ENCODE assay signal across 2 cellular contexts in the genomic region with DNA sequence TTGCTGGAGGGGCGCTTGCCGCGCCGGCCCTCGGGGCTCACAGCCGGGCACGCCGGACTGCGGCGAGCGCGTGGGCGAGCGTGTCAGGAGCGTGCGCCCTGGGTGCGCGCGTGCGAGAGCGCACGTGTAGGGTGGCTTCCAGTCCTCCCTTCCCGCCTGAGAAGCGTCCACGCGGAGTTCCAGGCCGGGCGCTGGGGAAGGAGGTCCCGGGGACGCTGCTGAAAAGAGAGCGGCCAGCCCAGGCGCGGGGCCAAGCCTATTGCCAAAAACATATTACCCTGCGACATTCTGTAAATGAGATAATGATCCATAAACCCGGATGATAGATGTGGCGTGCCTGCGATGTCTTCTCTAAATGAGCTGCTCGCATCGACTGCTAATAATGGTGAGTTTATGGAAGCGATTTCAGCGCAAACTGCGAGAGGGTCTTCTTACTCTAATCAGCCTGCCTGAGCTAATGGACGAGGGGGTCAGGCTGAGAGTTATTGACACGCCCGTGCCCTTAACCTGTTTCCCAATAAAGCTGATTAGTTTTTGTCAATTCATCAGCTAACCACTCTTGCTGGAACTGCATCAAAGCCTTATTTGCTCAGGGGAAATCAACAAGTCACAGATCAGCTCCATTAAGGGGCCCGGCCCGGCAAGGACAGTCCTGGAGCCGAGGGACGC.
A peak's percentile ranks its signal among the peaks of the same experiment; 100 is the strongest.
TF ChIP-seq lines count a peak whose summit lies in the region.

No MANE protein-coding gene starts in this region.

TF ChIP-seq in SK-N-SH, 30 proteins besides CTCF, POLR2A, EP300 and RAD21 (continued from another document):
- TF ChIP-seq RCOR1 (IDR thresholded peaks at IDR 0.05; ENCODE audit: low read length) = no peak
- TF ChIP-seq JUND (IDR thresholded peaks at IDR 0.05) = no peak
- peak; percentile 39; the same call in 1 of the 2 replicates for TF ChIP-seq EZH2phosphoT487 (IDR thresholded peaks at IDR 0.05; ENCODE audit: borderline replicate concordance, low read depth)
- TF ChIP-seq, protein P1, sequence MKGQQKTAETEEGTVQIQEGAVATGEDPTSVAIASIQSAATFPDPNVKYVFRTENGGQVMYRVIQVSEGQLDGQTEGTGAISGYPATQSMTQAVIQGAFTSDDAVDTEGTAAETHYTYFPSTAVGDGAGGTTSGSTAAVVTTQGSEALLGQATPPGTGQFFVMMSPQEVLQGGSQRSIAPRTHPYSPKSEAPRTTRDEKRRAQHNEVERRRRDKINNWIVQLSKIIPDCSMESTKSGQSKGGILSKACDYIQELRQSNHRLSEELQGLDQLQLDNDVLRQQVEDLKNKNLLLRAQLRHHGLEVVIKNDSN (IDR thresholded peaks at IDR 0.05; ENCODE audit: borderline replicate concordance, low read depth) = no peak

TF ChIP-seq in SK-N-SH treated with all-trans-retinoic acid at 6 μM for 48 hours, 23 proteins besides CTCF, POLR2A, EP300 and RAD21 (continued from another document):
- TF ChIP-seq, protein P2, sequence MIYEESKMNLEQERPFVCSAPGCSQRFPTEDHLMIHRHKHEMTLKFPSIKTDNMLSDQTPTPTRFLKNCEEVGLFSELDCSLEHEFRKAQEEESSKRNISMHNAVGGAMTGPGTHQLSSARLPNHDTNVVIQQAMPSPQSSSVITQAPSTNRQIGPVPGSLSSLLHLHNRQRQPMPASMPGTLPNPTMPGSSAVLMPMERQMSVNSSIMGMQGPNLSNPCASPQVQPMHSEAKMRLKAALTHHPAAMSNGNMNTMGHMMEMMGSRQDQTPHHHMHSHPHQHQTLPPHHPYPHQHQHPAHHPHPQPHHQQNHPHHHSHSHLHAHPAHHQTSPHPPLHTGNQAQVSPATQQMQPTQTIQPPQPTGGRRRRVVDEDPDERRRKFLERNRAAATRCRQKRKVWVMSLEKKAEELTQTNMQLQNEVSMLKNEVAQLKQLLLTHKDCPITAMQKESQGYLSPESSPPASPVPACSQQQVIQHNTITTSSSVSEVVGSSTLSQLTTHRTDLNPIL (CRISPR knock-in tag; IDR thresholded peaks at IDR 0.05; ENCODE audit: low read depth) = no peak
- TF ChIP-seq CSDC2 (CRISPR knock-in tag; IDR thresholded peaks at IDR 0.05) (no peak), ZNF70 (CRISPR knock-in tag; IDR thresholded peaks at IDR 0.05) (no peak), ZNF8 (CRISPR knock-in tag; IDR thresholded peaks at IDR 0.05) (no peak), ZFP30 (CRISPR knock-in tag; IDR thresholded peaks at IDR 0.05) (no peak), ISL1 (CRISPR knock-in tag; IDR thresholded peaks at IDR 0.05) (no peak)
TF ChIP-seq in SK-N-SH treated with all-trans-retinoic acid at 6 μM for 48 hours: peak in this region for 0.
